9 cellular contexts compared by ENCODE assay signal in the genomic region with DNA sequence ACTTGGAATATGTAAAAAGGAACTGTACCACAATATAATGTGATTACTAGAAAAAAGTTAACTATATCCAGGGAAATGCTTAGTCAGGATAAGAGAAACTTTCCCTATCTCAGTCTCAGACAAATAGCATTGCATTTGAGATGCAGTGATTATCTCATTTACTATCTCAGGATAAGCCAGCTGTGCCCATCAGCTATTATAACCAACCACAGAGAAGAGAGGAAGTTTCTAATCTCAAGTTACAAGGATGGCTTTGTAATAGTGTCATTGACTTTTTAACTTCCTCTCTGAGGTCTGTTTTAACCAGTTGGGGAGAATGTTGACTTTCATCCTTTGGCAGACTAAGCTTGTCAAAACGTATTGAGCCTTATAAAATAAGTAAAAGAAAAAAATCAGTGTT. TPM values are rescaled to one million over a fixed set of nuclear protein-coding genes. Genes with fewer than 3 reads are reported as not detected.
DNase-seq lines count a peak whose midpoint lies in the region; ATAC-seq and TF ChIP-seq lines count a peak whose summit lies in the region.
"Had no signal": no experiment of that assay in that cellular context is flagged by ENCODE, and none has a peak within 500 bp of the region (broad histone marks: within the 10 kb centered on the region; RNA-seq: fewer than 3 reads in every experiment).

No MANE protein-coding gene starts in this region.

- peaks cover 20% of the 10 kb centered on the region for H3K4me1 Mint-ChIP-seq in T-helper 17 cell
- H3K4me1 Mint-ChIP-seq in activated T-helper 1 cell treated with anti-CD3 and anti-CD28 coated beads, Interleukin-12 subunit alpha, Interleukin-12 subunit beta, Interleukin-2, Interleukin-4 antibody, amounts not matched to agents 30 ng/mL and 10 ng/mL and 1 ng/mL, durations not matched to agents 14 hours and 24 hours and 36 hours (ENCODE audit: low read depth), result peaks cover 39% of the 10 kb centered on the region

- H3K4me3 ChIP-seq in A673 (ENCODE audit: low read depth, low read length, poor library complexity, severe bottlenecking) (no peak overlapping the region), coronary artery (no peak overlapping the region)

- no peaks in the 10 kb centered on the region for H3K9me3 Mint-ChIP-seq in activated T-helper 1 cell treated with anti-CD3 and anti-CD28 coated beads, Interleukin-12 subunit alpha, Interleukin-12 subunit beta, Interleukin-2, Interleukin-4 antibody, amounts not matched to agents 30 ng/mL and 10 ng/mL and 1 ng/mL, durations not matched to agents 14 hours and 24 hours and 36 hours
- H3K9me3 Mint-ChIP-seq: activated T-cell treated with anti-CD3 and anti-CD28 coated beads, Interleukin-2, amount 50 U/mL, for 72 hours had no signal

- no peaks in the 10 kb centered on the region for H3K27me3 ChIP-seq in A673 (replicated peaks; ENCODE audit: insufficient read depth, low read depth, low read length, poor library complexity)

- no peak for TF ChIP-seq CTCF in A673 (conservative IDR thresholded peaks at IDR 0.05; ENCODE audit: low read depth, low read length)
- no peak for TF ChIP-seq CTCF in coronary artery (IDR thresholded peaks at IDR 0.05)

- BruUV-seq in A673 (replicated peaks; lab: Mats Ljungman, UMichigan), result no TSS peak

- CTCF ChIA-PET in A673 (lab: Charles Lee), result no interaction called here

- intact Hi-C loops in A673 (cut with micrococcal nuclease; ENCODE audit: unreplicated experiment), result no loop called here
- intact Hi-C loops in activated T-helper 1 cell treated with anti-CD3 and anti-CD28 coated beads, Interleukin-12 subunit alpha, Interleukin-12 subunit beta, Interleukin-2, Interleukin-4 antibody, amounts not matched to agents 30 ng/mL and 10 ng/mL and 1 ng/mL, durations not matched to agents 14 hours and 24 hours and 36 hours (cut with micrococcal nuclease), result no loop called here

- ATAC-seq in GM19025 (IDR thresholded peaks at IDR 0.05; ENCODE audit: low read depth, unreplicated experiment) (peak; percentile 49), HG03139 (IDR thresholded peaks at IDR 0.05; ENCODE audit: unreplicated experiment) (peak; percentile 83), T-helper 17 cell (peak; percentile 79)
- no peak for ATAC-seq in activated CD4-positive, CD25-positive, alpha-beta regulatory T cell treated with anti-CD3 and anti-CD28 coated beads, Interleukin-2, amount 50 U/mL, for 24 hours

- POLR2A ChIA-PET in A673 (lab: Charles Lee; ENCODE audit: low non-redundant PET), result no interaction called here

- H3K4me3 Mint-ChIP-seq in T-helper 17 cell, result no peak overlapping the region
- H3K4me3 Mint-ChIP-seq in activated T-helper 1 cell treated with anti-CD3 and anti-CD28 coated beads, Interleukin-12 subunit alpha, Interleukin-12 subunit beta, Interleukin-2, Interleukin-4 antibody, amounts not matched to agents 30 ng/mL and 10 ng/mL and 1 ng/mL, durations not matched to agents 14 hours and 24 hours and 36 hours, result no peak overlapping the region
- H3K4me3 Mint-ChIP-seq: activated T-cell treated with anti-CD3 and anti-CD28 coated beads, Interleukin-2, amount 50 U/mL, for 72 hours had no signal

- peak overlapping the region; percentile 79 for H3K27ac Mint-ChIP-seq in T-helper 17 cell
- H3K27ac Mint-ChIP-seq in activated T-helper 1 cell treated with anti-CD3 and anti-CD28 coated beads, Interleukin-12 subunit alpha, Interleukin-12 subunit beta, Interleukin-2, Interleukin-4 antibody, amounts not matched to agents 30 ng/mL and 10 ng/mL and 1 ng/mL, durations not matched to agents 14 hours and 24 hours and 36 hours, result no peak overlapping the region
- H3K27ac Mint-ChIP-seq: activated T-cell treated with anti-CD3 and anti-CD28 coated beads, Interleukin-2, amount 50 U/mL, for 72 hours had no signal

- H3K27ac ChIP-seq in A673 (ENCODE audit: low read depth, low read length, poor library complexity, severe bottlenecking), result no peak overlapping the region
- H3K27ac ChIP-seq in coronary artery, result no peak overlapping the region

- H3K27me3 Mint-ChIP-seq in T-helper 17 cell, result no peaks in the 10 kb centered on the region
- no peaks in the 10 kb centered on the region for H3K27me3 Mint-ChIP-seq in activated T-helper 1 cell treated with anti-CD3 and anti-CD28 coated beads, Interleukin-12 subunit alpha, Interleukin-12 subunit beta, Interleukin-2, Interleukin-4 antibody, amounts not matched to agents 30 ng/mL and 10 ng/mL and 1 ng/mL, durations not matched to agents 14 hours and 24 hours and 36 hours (ENCODE audit: insufficient read depth)

- H3K9me3 ChIP-seq in A673 (ENCODE audit: low read depth, low read length, poor library complexity, severe bottlenecking) (no peaks in the 10 kb centered on the region), T-helper 17 cell (ENCODE audit: control insufficient read depth, low read length, poor library complexity, severe bottlenecking) (no peaks in the 10 kb centered on the region)

- H3K4me1 ChIP-seq in A673 (ENCODE audit: insufficient read depth, low read length, poor library complexity, severe bottlenecking), result peaks cover 17% of the 10 kb centered on the region

- H3K36me3 Mint-ChIP-seq in T-helper 17 cell (ENCODE audit: low read depth), result peaks cover 2% of the 10 kb centered on the region
- peaks cover 34% of the 10 kb centered on the region for H3K36me3 Mint-ChIP-seq in activated T-helper 1 cell treated with anti-CD3 and anti-CD28 coated beads, Interleukin-12 subunit alpha, Interleukin-12 subunit beta, Interleukin-2, Interleukin-4 antibody, amounts not matched to agents 30 ng/mL and 10 ng/mL and 1 ng/mL, durations not matched to agents 14 hours and 24 hours and 36 hours (ENCODE audit: low read depth)

- DNase-seq in A673 (ENCODE audit: low spot score) (peak; percentile 83), T-helper 17 cell (no peak), coronary artery (ENCODE audit: low spot score) (no peak), iPS-NIHi11 (ENCODE audit: low spot score) (no peak)
- no peak for DNase-seq in activated T-helper 1 cell treated with anti-CD3 and anti-CD28 coated beads, Interleukin-12 subunit alpha, Interleukin-12 subunit beta, Interleukin-2, Interleukin-4 antibody, amounts not matched to agents 30 ng/mL and 10 ng/mL and 1 ng/mL, durations not matched to agents 14 hours and 24 hours and 36 hours (ENCODE audit: low spot score)
- DNase-seq: activated T-cell treated with anti-CD3 and anti-CD28 coated beads, Interleukin-2, amount 50 U/mL, for 72 hours had no signal

- H3K36me3 ChIP-seq in A673 (ENCODE audit: insufficient read depth, low read length, poor library complexity, severe bottlenecking), result no peaks in the 10 kb centered on the region

RNA-seq across cellular contexts. Expression of gene SNX25, which starts 56.5 kb away (rescaled TPM):
- total RNA-seq in A673 (2021), result 3.5 and 5.8 TPM in 2 replicates
- 10 to 100 TPM; 13.2 to 20.4 TPM for total RNA-seq in T-helper 17 cell
- total RNA-seq in activated T-helper 1 cell treated with anti-CD3 and anti-CD28 coated beads, Interleukin-12 subunit alpha, Interleukin-12 subunit beta, Interleukin-2, Interleukin-4 antibody, amounts not matched to agents 30 ng/mL and 10 ng/mL and 1 ng/mL, durations not matched to agents 14 hours and 24 hours and 36 hours, result 22.9 and 25.3 TPM in 2 replicates

Comparison
In these comparisons a context has a peak if more than half of its experiments do, and no peak if none do; other contexts are left out.
1. ATAC-seq: peak in GM19025 (single experiment), HG03139 (single experiment) and T-helper 17 cell (single experiment); none in activated CD4-positive, CD25-positive, alpha-beta regulatory T cell treated with anti-CD3 and anti-CD28 coated beads, Interleukin-2, amount 50 U/mL, for 24 hours (0 of 2).